19 cellular contexts compared by ENCODE assay signal in genomic region chr6:119865466-119866350, GRCh38.
"Had no signal": no experiment of that assay in that cellular context is flagged by ENCODE, and none has a peak within 500 bp of the region (broad histone marks: within the 10 kb centered on the region; RNA-seq: fewer than 3 reads in every experiment).

No MANE protein-coding gene starts in this region.

- DNase-seq: activated B cell treated with CpG ODN at 0.5 μM for 24 hours; activated CD4-positive, alpha-beta T cell treated with anti-CD3 and anti-CD28 coated beads for 48 hours; activated CD8-positive, alpha-beta T cell treated with anti-CD3 and anti-CD28 coated beads for 36 hours; activated effector memory CD4-positive, alpha-beta T cell treated with anti-CD3 and anti-CD28 coated beads, Interleukin-2, amount 50 U/mL, for 16 hours; activated T-cell treated with anti-CD3 and anti-CD28 coated beads, Interleukin-2, amount 50 U/mL, for 4 hours; caudate nucleus; esophagus squamous epithelium; foreskin melanocyte; left cardiac atrium; midbrain; pancreas; stimulated activated CD4-positive, alpha-beta T cell treated with anti-CD3 and anti-CD28 coated beads, Interleukin-12 subunit alpha, Interleukin-12 subunit beta, amount 100 ng/mL, for 4 hours; stimulated activated CD4-positive, alpha-beta T cell treated with anti-CD3 and anti-CD28 coated beads, Interleukin-2, amount 100 ng/mL, for 24 hours; stomach had no signal

- ATAC-seq: activated CD8-positive, alpha-beta T cell treated with anti-CD3 and anti-CD28 coated beads for 36 hours; activated T-cell treated with anti-CD3 and anti-CD28 coated beads, Interleukin-2, amount 50 U/mL, for 4 hours; left cardiac atrium; pancreas had no signal

- H3K36me3 Mint-ChIP-seq: activated naive CD4-positive, alpha-beta T cell treated with anti-CD3 and anti-CD28 coated beads, Interleukin-2, amount 50 U/mL, for 24 hours; neural progenitor cell had no signal

- H3K9ac ChIP-seq: neural progenitor cell had no signal

- H3K36me3 ChIP-seq: esophagus squamous epithelium, neural progenitor cell, pancreas, stomach, thoracic aorta had no signal

- H3K4me2 ChIP-seq: neural progenitor cell had no signal

- H3K27ac Mint-ChIP-seq: activated B cell treated with CpG ODN at 0.5 μM for 24 hours; activated CD8-positive, alpha-beta T cell treated with anti-CD3 and anti-CD28 coated beads for 36 hours; activated naive CD4-positive, alpha-beta T cell treated with anti-CD3 and anti-CD28 coated beads, Interleukin-2, amount 50 U/mL, for 24 hours; neural progenitor cell had no signal

- H3K4me3 Mint-ChIP-seq: activated B cell treated with CpG ODN at 0.5 μM for 24 hours; activated CD8-positive, alpha-beta T cell treated with anti-CD3 and anti-CD28 coated beads for 36 hours; activated naive CD4-positive, alpha-beta T cell treated with anti-CD3 and anti-CD28 coated beads, Interleukin-2, amount 50 U/mL, for 24 hours; activated T-cell treated with anti-CD3 and anti-CD28 coated beads, Interleukin-2, amount 50 U/mL, for 4 hours; neural progenitor cell had no signal

- H2AFZ ChIP-seq: neural progenitor cell had no signal

- H3K9me3 ChIP-seq: pancreas had no signal

- H3K4me3 ChIP-seq: coronary artery, esophagus squamous epithelium, lung, neural progenitor cell, pancreas, stomach, thoracic aorta had no signal

- H3K27me3 ChIP-seq: esophagus squamous epithelium, neural progenitor cell, pancreas, stomach had no signal

- H3K4me1 Mint-ChIP-seq: activated B cell treated with CpG ODN at 0.5 μM for 24 hours; activated naive CD4-positive, alpha-beta T cell treated with anti-CD3 and anti-CD28 coated beads, Interleukin-2, amount 50 U/mL, for 24 hours; neural progenitor cell had no signal

- H3K4me1 ChIP-seq: pancreas, stomach had no signal

- H3K27ac ChIP-seq: coronary artery, esophagus squamous epithelium, neural progenitor cell, pancreas, stomach, thoracic aorta had no signal
